27 cellular contexts compared by ENCODE assay signal in the genomic region with DNA sequence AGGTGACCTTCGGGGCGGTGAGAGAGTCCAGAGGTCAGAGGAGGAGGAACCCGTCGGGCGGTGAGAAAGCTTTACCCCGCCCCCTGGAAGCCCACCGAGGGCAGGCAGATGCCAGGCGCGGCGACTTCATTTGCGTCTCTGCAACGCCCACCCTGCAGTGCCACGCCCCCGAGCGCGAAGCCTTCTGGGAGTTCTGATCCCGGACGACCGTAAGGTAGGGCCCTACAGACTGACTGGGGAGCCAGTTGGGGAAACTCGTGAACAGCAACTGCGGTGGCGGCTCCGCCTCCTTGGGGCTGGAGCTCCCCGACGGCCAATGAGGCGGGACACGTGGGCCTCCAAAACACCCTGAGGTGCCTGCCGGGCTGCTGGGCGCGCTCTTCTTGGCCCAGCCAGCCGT. TPM values are rescaled to one million over a fixed set of nuclear protein-coding genes. Genes with fewer than 3 reads are reported as not detected.
"Had no signal": no experiment of that assay in that cellular context is flagged by ENCODE, and none has a peak within 500 bp of the region (broad histone marks: within the 10 kb centered on the region; RNA-seq: fewer than 3 reads in every experiment).

No MANE protein-coding gene starts in this region.

- H3K4me1 Mint-ChIP-seq: activated naive CD8-positive, alpha-beta T cell treated with anti-CD3 and anti-CD28 coated beads, Interleukin-2, amount 50 U/mL, for 24 hours; brain; central memory CD8-positive, alpha-beta T cell had no signal

- H3K9me3 Mint-ChIP-seq: activated naive CD8-positive, alpha-beta T cell treated with anti-CD3 and anti-CD28 coated beads, Interleukin-2, amount 50 U/mL, for 24 hours; activated T-cell treated with anti-CD3 and anti-CD28 coated beads, Interleukin-2, amount 50 U/mL, for 24 hours; activated T-helper 1 cell treated with anti-CD3 and anti-CD28 coated beads, Interleukin-12 subunit alpha, Interleukin-12 subunit beta, Interleukin-2, Interleukin-4 antibody, amounts not matched to agents 30 ng/mL and 10 ng/mL and 1 ng/mL, durations not matched to agents 14 hours and 24 hours and 36 hours; brain; central memory CD8-positive, alpha-beta T cell; T-cell had no signal

- H3K4me3 ChIP-seq: SK-N-MC had no signal

- H3K36me3 Mint-ChIP-seq: brain, T-cell had no signal

- H3K27ac Mint-ChIP-seq: activated CD8-positive, alpha-beta T cell treated with anti-CD3 and anti-CD28 coated beads, Interleukin-2, amount 10 ng/mL, durations not matched to agents 7 days and 5 days; activated naive CD4-positive, alpha-beta T cell treated with anti-CD3 and anti-CD28 coated beads, Interleukin-2, amount 50 U/mL, for 72 hours; activated naive CD8-positive, alpha-beta T cell treated with anti-CD3 and anti-CD28 coated beads, Interleukin-2, amount 50 U/mL, for 24 hours; activated T-cell treated with anti-CD3 and anti-CD28 coated beads, Interleukin-2, amount 50 U/mL, for 24 hours; activated T-helper 1 cell treated with anti-CD3 and anti-CD28 coated beads, Interleukin-12 subunit alpha, Interleukin-12 subunit beta, Interleukin-2, Interleukin-4 antibody, amounts not matched to agents 30 ng/mL and 10 ng/mL and 1 ng/mL, durations not matched to agents 14 hours and 24 hours and 36 hours; brain; T-cell had no signal

- ATAC-seq: activated CD4-positive, CD25-positive, alpha-beta regulatory T cell treated with anti-CD3 and anti-CD28 coated beads, Interleukin-2, amount 50 U/mL, for 24 hours; activated CD8-positive, alpha-beta T cell treated with anti-CD3 and anti-CD28 coated beads, Interleukin-2, amount 10 ng/mL, durations not matched to agents 7 days and 5 days; activated naive CD4-positive, alpha-beta T cell treated with anti-CD3 and anti-CD28 coated beads, Interleukin-2, amount 50 U/mL, for 72 hours; activated naive CD8-positive, alpha-beta T cell treated with anti-CD3 and anti-CD28 coated beads, Interleukin-2, amount 50 U/mL, for 24 hours; Right ventricle myocardium inferior; T-cell had no signal

- H3K27ac ChIP-seq: SK-N-MC, VCaP had no signal

- H3K4me3 Mint-ChIP-seq: activated CD8-positive, alpha-beta T cell treated with anti-CD3 and anti-CD28 coated beads, Interleukin-2, amount 10 ng/mL, durations not matched to agents 7 days and 5 days; activated naive CD8-positive, alpha-beta T cell treated with anti-CD3 and anti-CD28 coated beads, Interleukin-2, amount 50 U/mL, for 24 hours; activated T-cell treated with anti-CD3 and anti-CD28 coated beads, Interleukin-2, amount 50 U/mL, for 24 hours; activated T-helper 1 cell treated with anti-CD3 and anti-CD28 coated beads, Interleukin-12 subunit alpha, Interleukin-12 subunit beta, Interleukin-2, Interleukin-4 antibody, amounts not matched to agents 30 ng/mL and 10 ng/mL and 1 ng/mL, durations not matched to agents 14 hours and 24 hours and 36 hours; brain; central memory CD8-positive, alpha-beta T cell; T-cell had no signal

- DNase-seq: activated CD4-positive, alpha-beta T cell treated with anti-CD3 and anti-CD28 coated beads for 4 hours; activated CD8-positive, alpha-beta memory T cell treated with anti-CD3 and anti-CD28 coated beads, Interleukin-2, amount 50 U/mL, for 48 hours; activated CD8-positive, alpha-beta T cell treated with anti-CD3 and anti-CD28 coated beads, Interleukin-2, amount 10 ng/mL, durations not matched to agents 7 days and 5 days; activated effector memory CD4-positive, alpha-beta T cell treated with Interleukin-2 at 50 U/mL for 16 hours; activated naive CD4-positive, alpha-beta T cell; activated naive CD8-positive, alpha-beta T cell treated with anti-CD3 and anti-CD28 coated beads, Interleukin-2, amount 50 U/mL, for 24 hours; activated T-cell treated with anti-CD3 and anti-CD28 coated beads, Interleukin-2, amount 50 U/mL, for 24 hours; amniotic stem cell; NCI-H1048; NCI-H146; NCI-H187 treated with DMSO at 0.1 percent for 48 hours; NCI-H2081 treated with DMSO at 0.1 percent for 48 hours; NCI-H526 treated with DMSO at 0.1 percent for 48 hours; NCI-H82; T-cell; T-helper 2 cell; T1000 had no signal

RNA-seq across cellular contexts. Expression of a gene that starts 46.0 kb away (rescaled TPM):
- total RNA-seq: LHCN-M2, OCI-LY7 had no signal
